ENCODE assay signal across 1 cellular context in genomic region chr11:66237867-66238266, GRCh38.
TF ChIP-seq lines count a peak whose summit lies in the region.

No MANE protein-coding gene starts in this region.

TF ChIP-seq in WTC11, 78 proteins besides CTCF, POLR2A, EP300 and RAD21 (continued from another document):
- TF ChIP-seq ZNF425 (CRISPR knock-in tag; conservative IDR thresholded peaks at IDR 0.05) (no peak), GRHL2 (CRISPR knock-in tag; IDR thresholded peaks at IDR 0.05; ENCODE audit: insufficient replicate concordance, severe bottlenecking) (no peak), ZNF423 (CRISPR knock-in tag; IDR thresholded peaks at IDR 0.05) (no peak), NR3C1 (CRISPR knock-in tag; conservative IDR thresholded peaks at IDR 0.05; ENCODE audit: low read depth) (no peak), ARID4B (CRISPR knock-in tag; IDR thresholded peaks at IDR 0.05; ENCODE audit: borderline replicate concordance) (no peak), ZNF281 (CRISPR knock-in tag; IDR thresholded peaks at IDR 0.05) (no peak), E2F4 (CRISPR knock-in tag; IDR thresholded peaks at IDR 0.05; ENCODE audit: borderline replicate concordance, low read depth) (no peak), GABPB1 (CRISPR knock-in tag; IDR thresholded peaks at IDR 0.05) (no peak), ELF4 (CRISPR knock-in tag; IDR thresholded peaks at IDR 0.05; ENCODE audit: low read depth) (no peak), FOXJ3 (CRISPR knock-in tag; IDR thresholded peaks at IDR 0.05; ENCODE audit: borderline replicate concordance) (no peak), ZBTB43 (CRISPR knock-in tag; IDR thresholded peaks at IDR 0.05) (no peak), ZNF671 (CRISPR knock-in tag; IDR thresholded peaks at IDR 0.05) (no peak), ERG (CRISPR knock-in tag; IDR thresholded peaks at IDR 0.05) (no peak), EMX1 (CRISPR knock-in tag; IDR thresholded peaks at IDR 0.05) (no peak), E2F1 (CRISPR knock-in tag; IDR thresholded peaks at IDR 0.05) (no peak)
